Comparison of ENCODE assay signal across 9 cellular contexts in genomic region chr6:138517635-138518034, GRCh38. TPM values are rescaled to one million over a fixed set of nuclear protein-coding genes. Genes with fewer than 3 reads are reported as not detected.
DNase-seq lines count a peak whose midpoint lies in the region; ATAC-seq and TF ChIP-seq lines count a peak whose summit lies in the region.
"Had no signal": no experiment of that assay in that cellular context is flagged by ENCODE, and none has a peak within 500 bp of the region (broad histone marks: within the 10 kb centered on the region; RNA-seq: fewer than 3 reads in every experiment).

No MANE protein-coding gene starts in this region.

- peaks cover 0 to 18% (median 4%) of the 10 kb centered on the region in 3 donors for H3K27me3 Mint-ChIP-seq in naive B cell

- H3K36me3 ChIP-seq in GM06990 (ENCODE audit: control insufficient read depth, insufficient read depth, low read length) (no peaks in the 10 kb centered on the region), colonic mucosa (no peaks in the 10 kb centered on the region), tibial nerve (no peaks in the 10 kb centered on the region)

- peak; percentile 11 for DNase-seq in GM06990 (ENCODE audit: extremely low read depth, insufficient read length)
- DNase-seq in KBM-7: peak; percentile 52
- peak; percentile 73 for DNase-seq in colonic mucosa
- peak; percentile 48 for DNase-seq in naive B cell
- DNase-seq in tibial nerve (ENCODE audit: low spot score in 2 of 2): no peak
- no peak for DNase-seq in NCI-H1436 (lab: John Stamatoyannopoulos, UW)

- intact Hi-C loops in colonic mucosa (cut with DNase I): loop anchor here (5.0 to 10.0 kb wide), 2 partner anchors 70 to 247 kb away; no protein-coding TSS in a partner anchor

- no peak overlapping the region for H3K27ac ChIP-seq in colonic mucosa
- H3K27ac ChIP-seq in tibial nerve: no peak overlapping the region

- TF ChIP-seq CTCF in GM06990 (IDR thresholded peaks at IDR 0.05; ENCODE audit: insufficient read depth, low read length, poor library complexity, severe bottlenecking): peak; percentile 78
- peak; percentile 65 for TF ChIP-seq CTCF in colonic mucosa (IDR thresholded peaks at IDR 0.05)
- TF ChIP-seq CTCF in tibial nerve (IDR thresholded peaks at IDR 0.05): peak in 4 of 5 experiments; percentile 22 to 54 (median 37)

- no peak overlapping the region for H3K27ac Mint-ChIP-seq in naive B cell
- H3K27ac Mint-ChIP-seq: activated naive CD8-positive, alpha-beta T cell had no signal

- H3K9ac ChIP-seq in colonic mucosa (ENCODE audit: low read depth in 2 of 2, low read length in 2 of 2): no peak overlapping the region

- H3K9me3 Mint-ChIP-seq in naive B cell: peaks cover 0 to 4% (median 3%) of the 10 kb centered on the region in 7 donors

- TF ChIP-seq POLR2A in tibial nerve (IDR thresholded peaks at IDR 0.05): no peak

- H3K27me3 ChIP-seq in GM06990 (replicated peaks; ENCODE audit: control insufficient read depth, insufficient read depth, low read length) (no peaks in the 10 kb centered on the region), colonic mucosa (no peaks in the 10 kb centered on the region), tibial nerve (no peaks in the 10 kb centered on the region)

- in situ Hi-C loops in KBM-7 (cut with MboI; ENCODE audit: low pct_unique_long_range_greater_than_20kb, low sequenced_read_pairs): loop anchor here (25.0 kb wide), 1 partner anchor 405 kb away; the partner anchor contains the start of gene PERP

- WGBS in tibial nerve, 2 donors: 93 to 96% methylated on average over 3 of the region's 3 CpGs

- H3K4me1 ChIP-seq in colonic mucosa (no peaks in the 10 kb centered on the region), tibial nerve (peaks cover 0 to 5% (median 1%) of the 10 kb centered on the region in 4 donors)

- no peak overlapping the region for H3K4me3 ChIP-seq in GM06990 (replicated peaks; ENCODE audit: low read depth, low read length)
- no peak overlapping the region for H3K4me3 ChIP-seq in colonic mucosa
- H3K4me3 ChIP-seq in tibial nerve: no peak overlapping the region

- ATAC-seq in GM21786 (IDR thresholded peaks at IDR 0.05; ENCODE audit: unreplicated experiment): peak; percentile 78
- peak; percentile 71 to 76 for ATAC-seq in activated CD4-positive, CD25-positive, alpha-beta regulatory T cell treated with anti-CD3 and anti-CD28 coated beads, Interleukin-2, amount 50 U/mL, for 24 hours
- peak; percentile 93 to 96 for ATAC-seq in naive B cell (ENCODE audit: low read depth in 2 of 2)

- H3K4me3 Mint-ChIP-seq in naive B cell: no peak overlapping the region
- H3K4me3 Mint-ChIP-seq: activated naive CD8-positive, alpha-beta T cell had no signal

- H3K4me1 Mint-ChIP-seq in naive B cell: peaks cover 0 to 5% (median 0%) of the 10 kb centered on the region in 3 donors

- no peaks in the 10 kb centered on the region for H3K9me3 ChIP-seq in colonic mucosa
- H3K9me3 ChIP-seq in tibial nerve: no peaks in the 10 kb centered on the region

- no peak for TF ChIP-seq EP300 in tibial nerve (IDR thresholded peaks at IDR 0.05)

- peaks cover 0 to 7% of the 10 kb centered on the region in 2 donors for H3K36me3 Mint-ChIP-seq in naive B cell
- H3K36me3 Mint-ChIP-seq: activated naive CD8-positive, alpha-beta T cell had no signal

RNA-seq across cellular contexts. Expression of gene NHSL1, which starts 18.3 kb away (rescaled TPM):
- 10 to 100 TPM; 82.8 to 94.8 TPM for total RNA-seq in colonic mucosa
- under 1 TPM in 1 of 6 donors, not detected in 5; 0.04 TPM for polyA plus RNA-seq in naive B cell (ENCODE audit: low read depth in 6 of 6)
- 10 to 100 TPM in 2 of 4 donors, 1 to 10 TPM in 2; 8.6 to 17.3 (median 12.6) TPM for total RNA-seq in tibial nerve

Comparison
In these comparisons a context has a peak if more than half of its experiments do, and no peak if none do; other contexts are left out.
1. DNase-seq: peak in GM06990 (single experiment), KBM-7 (single experiment), colonic mucosa (single experiment) and naive B cell (single experiment); none in tibial nerve (0 of 2) and NCI-H1436 (single experiment).
2. RNA of gene NHSL1, which starts 18.3 kb away (total RNA-seq): 82.8 to 94.8 TPM in colonic mucosa; 8.6 to 17.3 TPM in tibial nerve; every median in the first group is over 4 times any median in the second.
3. Peak in every context shown above with its lines, with median percentiles within 50 percentile points of each other: CTCF ChIP-seq and ATAC-seq.